Comparison of ENCODE assay signal across 17 cellular contexts in the genomic region with DNA sequence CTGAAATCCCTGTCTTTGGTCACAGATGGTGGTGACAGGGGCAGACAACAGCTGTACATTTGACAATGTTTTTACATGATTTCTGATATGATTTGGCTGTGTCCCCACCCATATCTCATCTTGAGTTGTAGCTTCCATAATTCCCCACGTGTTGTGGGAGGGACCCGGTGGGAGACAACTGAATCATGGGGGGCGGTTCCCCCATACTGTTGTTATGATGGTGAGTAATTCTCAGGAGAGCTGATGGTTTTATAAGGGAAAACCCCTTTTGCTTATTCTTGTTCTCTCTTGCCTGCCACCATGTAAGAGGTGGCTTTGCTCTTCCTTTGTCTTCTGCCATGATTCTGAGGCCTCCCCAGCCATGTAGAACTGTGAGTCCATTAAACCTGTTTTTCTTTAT.
A peak's percentile ranks its signal among the peaks of the same experiment; 100 is the strongest.
DNase-seq lines count a peak whose midpoint lies in the region; ATAC-seq and TF ChIP-seq lines count a peak whose summit lies in the region.
"Had no signal": no experiment of that assay in that cellular context is flagged by ENCODE, and none has a peak within 500 bp of the region (broad histone marks: within the 10 kb centered on the region; RNA-seq: fewer than 3 reads in every experiment).

No MANE protein-coding gene starts in this region.

- no peaks in the 10 kb centered on the region for H3K36me3 ChIP-seq in osteoblast (ENCODE audit: insufficient read depth, low read length)
- H3K36me3 ChIP-seq in heart right ventricle, result no peaks in the 10 kb centered on the region

- H3K79me2 ChIP-seq in osteoblast (ENCODE audit: insufficient read depth, low read length), result no peaks in the 10 kb centered on the region

- peak overlapping the region in 1 of 2 donors; percentile 49 for H3K27ac Mint-ChIP-seq in activated naive CD4-positive, alpha-beta T cell treated with anti-CD3 and anti-CD28 coated beads, Interleukin-2, amount 50 U/mL, for 72 hours
- H3K27ac Mint-ChIP-seq: CD4-positive, alpha-beta memory T cell; naive thymus-derived CD8-positive, alpha-beta T cell; WTC11 had no signal

- no peak overlapping the region for H3K4me2 ChIP-seq in osteoblast (ENCODE audit: insufficient read depth, low read length)

- H3K27ac ChIP-seq in osteoblast (ENCODE audit: low read depth, low read length) (no peak overlapping the region), heart right ventricle (no peak overlapping the region)
- H3K27ac ChIP-seq: psoas muscle had no signal

- H4K20me1 ChIP-seq in osteoblast (ENCODE audit: insufficient read depth, low read length), result peaks cover 23% of the 10 kb centered on the region

- DNase-seq in activated T-cell treated with anti-CD3 and anti-CD28 coated beads for 48 hours (ENCODE audit: low read depth) (peak; percentile 20), ELR (ENCODE audit: low read depth) (peak; percentile 40), posterior vena cava (ENCODE audit: low spot score) (peak; percentile 10), osteoblast (ENCODE audit: insufficient read length, low spot score, missing footprints) (no peak), D341Med (ENCODE audit: low spot score) (no peak), heart right ventricle (no peak)
- no peak for DNase-seq in activated T-cell treated with anti-CD3 and anti-CD28 coated beads, Interleukin-2, amount 50 U/mL, for 1 hour
- DNase-seq in activated naive CD4-positive, alpha-beta T cell treated with anti-CD3 and anti-CD28 coated beads, Interleukin-2, amount 50 U/mL, for 72 hours (ENCODE audit: low spot score in 2 of 2), result no peak
- DNase-seq: amniotic stem cell; CD4-positive, alpha-beta memory T cell; DND-41; effector CD8-positive, alpha-beta T cell; MM.1S; naive thymus-derived CD8-positive, alpha-beta T cell; psoas muscle; T-helper 2 cell had no signal

- intact Hi-C loops in posterior vena cava (cut with DNase I) (no loop called here), heart right ventricle (cut with DNase I) (no loop called here)

- no peaks in the 10 kb centered on the region for H3K4me1 ChIP-seq in osteoblast (ENCODE audit: insufficient read depth, low read length)
- no peaks in the 10 kb centered on the region for H3K4me1 ChIP-seq in heart right ventricle
- H3K4me1 ChIP-seq: psoas muscle had no signal

- peak; percentile 83 to 97 for ATAC-seq in activated naive CD4-positive, alpha-beta T cell treated with anti-CD3 and anti-CD28 coated beads, Interleukin-2, amount 50 U/mL, for 72 hours
- ATAC-seq in heart right ventricle, result no peak
- ATAC-seq: naive thymus-derived CD8-positive, alpha-beta T cell; psoas muscle; WTC11 had no signal

- TF ChIP-seq CTCF in osteoblast (IDR thresholded peaks at IDR 0.05; ENCODE audit: extremely low read depth, low read depth, low read length), result no peak
- TF ChIP-seq CTCF in heart right ventricle (IDR thresholded peaks at IDR 0.05), result no peak

- H3K27me3 ChIP-seq in osteoblast (ENCODE audit: insufficient read depth, low read length), result no peaks in the 10 kb centered on the region
- H3K27me3 ChIP-seq in heart right ventricle, result no peaks in the 10 kb centered on the region

- 76 to 83% methylated on average over 3 of the region's 3 CpGs for WGBS in heart right ventricle, 2 donors

- H3K4me3 ChIP-seq in osteoblast (ENCODE audit: insufficient read depth, low read length), result no peak overlapping the region
- no peak overlapping the region for H3K4me3 ChIP-seq in heart right ventricle
- H3K4me3 ChIP-seq: psoas muscle had no signal

- peaks cover 8 to 23% of the 10 kb centered on the region in 2 donors for H3K9me3 Mint-ChIP-seq in activated naive CD4-positive, alpha-beta T cell treated with anti-CD3 and anti-CD28 coated beads, Interleukin-2, amount 50 U/mL, for 72 hours

- no peak overlapping the region for H2AFZ ChIP-seq in osteoblast (ENCODE audit: low read length)

- H3K9me3 ChIP-seq in osteoblast (ENCODE audit: low read depth, low read length) (no peaks in the 10 kb centered on the region), heart right ventricle (peaks cover 0 to 5% (median 0%) of the 10 kb centered on the region in 11 donors)
- H3K9me3 ChIP-seq: psoas muscle had no signal

- H3K36me3 Mint-ChIP-seq in activated naive CD4-positive, alpha-beta T cell treated with anti-CD3 and anti-CD28 coated beads, Interleukin-2, amount 50 U/mL, for 72 hours, result peaks cover 12 to 26% of the 10 kb centered on the region in 2 donors
- H3K36me3 Mint-ChIP-seq: WTC11 had no signal

Comparison
In these comparisons a context has a peak if more than half of its experiments do, and no peak if none do; other contexts are left out.
1. DNase-seq: peak in activated T-cell treated with anti-CD3 and anti-CD28 coated beads for 48 hours (single experiment), ELR (single experiment) and posterior vena cava (single experiment); none in activated T-cell treated with anti-CD3 and anti-CD28 coated beads, Interleukin-2, amount 50 U/mL, for 1 hour (single experiment), activated naive CD4-positive, alpha-beta T cell treated with anti-CD3 and anti-CD28 coated beads, Interleukin-2, amount 50 U/mL, for 72 hours (0 of 2), osteoblast (single experiment), D341Med (single experiment) and heart right ventricle (0 of 2).
2. ATAC-seq: peak in activated naive CD4-positive, alpha-beta T cell treated with anti-CD3 and anti-CD28 coated beads, Interleukin-2, amount 50 U/mL, for 72 hours (2 of 2); none in heart right ventricle (0 of 8).